1 cellular context compared by ENCODE assay signal in the genomic region with DNA sequence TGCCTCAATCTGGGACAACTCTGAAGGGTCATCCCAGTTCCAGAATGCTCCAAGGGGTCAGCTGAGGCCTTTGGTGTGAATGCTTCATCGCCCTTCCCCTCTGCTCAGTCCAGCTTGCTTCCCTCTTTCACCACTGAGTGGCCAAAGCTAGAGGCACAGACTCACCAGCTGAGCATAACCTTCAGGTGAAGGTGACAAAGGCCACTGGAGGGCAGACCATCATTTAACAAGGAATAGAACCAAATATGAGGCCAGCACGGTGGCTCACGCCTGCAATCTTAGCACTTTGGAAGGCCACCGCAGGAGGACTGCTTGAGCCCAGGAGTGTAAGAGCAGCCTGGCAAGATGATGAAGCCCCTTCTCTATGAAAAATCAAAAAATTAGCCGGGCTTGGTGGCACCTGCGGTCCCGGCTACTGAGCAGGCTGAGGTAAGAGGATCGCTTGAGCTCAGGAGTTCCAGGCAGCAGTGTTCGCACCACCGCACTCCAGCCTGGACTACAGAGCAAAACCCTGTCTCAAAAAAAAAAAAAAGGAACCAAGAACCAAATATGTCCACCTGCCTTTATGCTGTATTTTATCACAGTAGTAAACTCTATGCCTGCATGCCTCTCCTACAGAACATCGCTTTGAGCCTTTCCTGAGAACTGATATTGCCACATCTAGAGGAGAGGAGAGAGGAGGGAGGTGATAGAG.
TF ChIP-seq lines count a peak whose summit lies in the region.

No MANE protein-coding gene starts in this region.

TF ChIP-seq in K562, 482 proteins besides CTCF, POLR2A, EP300 and RAD21 (continued from another document):
- TF ChIP-seq, protein P1, sequence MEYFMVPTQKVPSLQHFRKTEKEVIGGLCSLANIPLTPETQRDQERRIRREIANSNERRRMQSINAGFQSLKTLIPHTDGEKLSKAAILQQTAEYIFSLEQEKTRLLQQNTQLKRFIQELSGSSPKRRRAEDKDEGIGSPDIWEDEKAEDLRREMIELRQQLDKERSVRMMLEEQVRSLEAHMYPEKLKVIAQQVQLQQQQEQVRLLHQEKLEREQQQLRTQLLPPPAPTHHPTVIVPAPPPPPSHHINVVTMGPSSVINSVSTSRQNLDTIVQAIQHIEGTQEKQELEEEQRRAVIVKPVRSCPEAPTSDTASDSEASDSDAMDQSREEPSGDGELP (CRISPR knock-in tag; IDR thresholded peaks at IDR 0.05; ENCODE audit: borderline replicate concordance): peak; percentile 36; the same call in 1 of the 2 replicates
- TF ChIP-seq, protein P2, sequence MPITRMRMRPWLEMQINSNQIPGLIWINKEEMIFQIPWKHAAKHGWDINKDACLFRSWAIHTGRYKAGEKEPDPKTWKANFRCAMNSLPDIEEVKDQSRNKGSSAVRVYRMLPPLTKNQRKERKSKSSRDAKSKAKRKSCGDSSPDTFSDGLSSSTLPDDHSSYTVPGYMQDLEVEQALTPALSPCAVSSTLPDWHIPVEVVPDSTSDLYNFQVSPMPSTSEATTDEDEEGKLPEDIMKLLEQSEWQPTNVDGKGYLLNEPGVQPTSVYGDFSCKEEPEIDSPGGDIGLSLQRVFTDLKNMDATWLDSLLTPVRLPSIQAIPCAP (CRISPR knock-in tag; IDR thresholded peaks at IDR 0.05; ENCODE audit: borderline replicate concordance): no peak
